ENCODE assay signal across 1 cellular context in the genomic region with DNA sequence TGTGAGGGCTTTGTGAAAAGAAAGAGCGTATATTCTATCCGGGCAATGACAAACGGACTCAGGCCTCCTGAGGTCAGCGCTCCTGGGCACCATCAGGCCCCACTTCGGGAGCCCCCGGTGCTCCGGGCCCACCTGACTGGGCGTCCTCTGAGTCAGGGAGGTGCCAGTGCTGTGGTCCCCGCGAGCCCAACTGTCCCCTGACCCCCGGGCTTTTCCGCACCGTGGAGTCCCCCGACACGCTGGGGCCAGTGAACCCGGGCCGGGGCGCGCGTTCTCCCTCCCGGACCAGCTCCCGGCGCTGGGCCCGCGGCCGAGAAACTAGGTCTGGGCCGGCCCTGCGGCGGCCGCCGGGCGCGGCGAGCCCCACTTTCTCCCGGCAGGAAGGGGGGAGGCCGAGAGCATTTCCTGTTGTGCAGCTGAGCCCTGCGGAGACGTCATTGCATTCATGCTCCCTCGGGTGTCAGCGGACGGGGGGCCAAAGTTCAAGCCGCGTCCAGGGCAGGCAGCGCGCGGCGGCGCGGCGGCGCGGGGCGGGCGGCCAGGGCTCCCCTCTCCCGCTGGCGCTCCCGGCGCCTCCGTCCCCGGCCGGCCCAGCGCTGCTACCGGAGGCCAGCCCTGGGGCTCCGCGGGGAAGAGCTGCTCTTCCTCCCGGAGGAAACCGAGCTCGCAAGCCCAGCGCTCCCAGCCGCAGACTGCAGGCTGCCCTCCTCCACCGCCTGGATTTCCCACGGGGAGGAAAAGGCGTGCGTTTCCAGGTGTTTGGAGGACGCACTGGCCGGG.
TF ChIP-seq lines count a peak whose summit lies in the region.

No MANE protein-coding gene starts in this region.

TF ChIP-seq in K562, 482 proteins besides CTCF, POLR2A, EP300 and RAD21 (continued from another document):
- TF ChIP-seq, protein P1, sequence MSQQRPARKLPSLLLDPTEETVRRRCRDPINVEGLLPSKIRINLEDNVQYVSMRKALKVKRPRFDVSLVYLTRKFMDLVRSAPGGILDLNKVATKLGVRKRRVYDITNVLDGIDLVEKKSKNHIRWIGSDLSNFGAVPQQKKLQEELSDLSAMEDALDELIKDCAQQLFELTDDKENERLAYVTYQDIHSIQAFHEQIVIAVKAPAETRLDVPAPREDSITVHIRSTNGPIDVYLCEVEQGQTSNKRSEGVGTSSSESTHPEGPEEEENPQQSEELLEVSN (IDR thresholded peaks at IDR 0.05; ENCODE audit: borderline replicate concordance in 1 of 2, extremely low read depth in 1 of 2, insufficient read depth in 1 of 2, insufficient read length in 1 of 2, low read depth in 1 of 2, low read length in 1 of 2, poor library complexity in 1 of 2, severe bottlenecking in 1 of 2): peak in 1 of 2 experiments; percentile 20
- TF ChIP-seq NR2C2 (CRISPR knock-in tag; IDR thresholded peaks at IDR 0.05) (no peak), NR2C2 (tag; IDR thresholded peaks at IDR 0.05) (peak; percentile 92), CXXC5 (CRISPR knock-in tag; IDR thresholded peaks at IDR 0.05) (peak; percentile 56), POU5F1 (IDR thresholded peaks at IDR 0.05; ENCODE audit: borderline replicate concordance, low read depth, low read length, partially characterized antibody) (no peak), CREM (IDR thresholded peaks at IDR 0.05; ENCODE audit: low read depth) (peak; percentile 59; the same call in 1 of the 2 replicates), ZFX (CRISPR knock-in tag; IDR thresholded peaks at IDR 0.05) (peak; percentile 44), RNF2 (IDR thresholded peaks at IDR 0.05) (0 out of 2 replicates have a peak, but pooled peaks have one; percentile 17), HNRNPLL (IDR thresholded peaks at IDR 0.05; ENCODE audit: low read depth, low read length, poor library complexity, severe bottlenecking) (peak; percentile 36), FOXK2 (conservative IDR thresholded peaks at IDR 0.05 in 1 of 2, IDR thresholded peaks at IDR 0.05 in 1 of 2; ENCODE audit: low read depth in 2 of 2) (no peak), RBM14 (IDR thresholded peaks at IDR 0.05; ENCODE audit: borderline replicate concordance, insufficient read depth, low read depth, low read length) (0 out of 2 replicates have a peak, but pooled peaks have one; percentile 22), PHF8 (IDR thresholded peaks at IDR 0.05; ENCODE audit: borderline replicate concordance, low read length) (peak; percentile 45; the same call in 1 of the 2 replicates), ZKSCAN1 (IDR thresholded peaks at IDR 0.05; ENCODE audit: low read depth, low read length) (no peak), GTF2E2 (tag; IDR thresholded peaks at IDR 0.05) (0 out of 2 replicates have a peak, but pooled peaks have one; percentile 9), TAF7 (tag; IDR thresholded peaks at IDR 0.05) (no peak), STAT5B (CRISPR knock-in tag; IDR thresholded peaks at IDR 0.05) (no peak), GABPA (tag; conservative IDR thresholded peaks at IDR 0.05; ENCODE audit: low read depth) (peak; percentile 74), CHD1 (IDR thresholded peaks at IDR 0.05; ENCODE audit: low read length) (peak; percentile 74), MAZ (CRISPR knock-in tag; conservative IDR thresholded peaks at IDR 0.05 in 1 of 2, IDR thresholded peaks at IDR 0.05 in 1 of 2) (peak; percentile 24 to 42; a peak in 2 of 4 replicates), ATF7 (IDR thresholded peaks at IDR 0.05) (peak; percentile 49; the same call in 1 of the 2 replicates)
- TF ChIP-seq, protein P2, sequence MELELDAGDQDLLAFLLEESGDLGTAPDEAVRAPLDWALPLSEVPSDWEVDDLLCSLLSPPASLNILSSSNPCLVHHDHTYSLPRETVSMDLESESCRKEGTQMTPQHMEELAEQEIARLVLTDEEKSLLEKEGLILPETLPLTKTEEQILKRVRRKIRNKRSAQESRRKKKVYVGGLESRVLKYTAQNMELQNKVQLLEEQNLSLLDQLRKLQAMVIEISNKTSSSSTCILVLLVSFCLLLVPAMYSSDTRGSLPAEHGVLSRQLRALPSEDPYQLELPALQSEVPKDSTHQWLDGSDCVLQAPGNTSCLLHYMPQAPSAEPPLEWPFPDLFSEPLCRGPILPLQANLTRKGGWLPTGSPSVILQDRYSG (tag; conservative IDR thresholded peaks at IDR 0.05; ENCODE audit: low read depth): no peak
- TF ChIP-seq, protein P3, sequence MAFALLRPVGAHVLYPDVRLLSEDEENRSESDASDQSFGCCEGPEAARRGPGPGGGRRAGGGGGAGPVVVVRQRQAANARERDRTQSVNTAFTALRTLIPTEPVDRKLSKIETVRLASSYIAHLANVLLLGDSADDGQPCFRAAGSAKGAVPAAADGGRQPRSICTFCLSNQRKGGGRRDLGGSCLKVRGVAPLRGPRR (CRISPR knock-in tag; IDR thresholded peaks at IDR 0.05): no peak
- TF ChIP-seq, protein P4, sequence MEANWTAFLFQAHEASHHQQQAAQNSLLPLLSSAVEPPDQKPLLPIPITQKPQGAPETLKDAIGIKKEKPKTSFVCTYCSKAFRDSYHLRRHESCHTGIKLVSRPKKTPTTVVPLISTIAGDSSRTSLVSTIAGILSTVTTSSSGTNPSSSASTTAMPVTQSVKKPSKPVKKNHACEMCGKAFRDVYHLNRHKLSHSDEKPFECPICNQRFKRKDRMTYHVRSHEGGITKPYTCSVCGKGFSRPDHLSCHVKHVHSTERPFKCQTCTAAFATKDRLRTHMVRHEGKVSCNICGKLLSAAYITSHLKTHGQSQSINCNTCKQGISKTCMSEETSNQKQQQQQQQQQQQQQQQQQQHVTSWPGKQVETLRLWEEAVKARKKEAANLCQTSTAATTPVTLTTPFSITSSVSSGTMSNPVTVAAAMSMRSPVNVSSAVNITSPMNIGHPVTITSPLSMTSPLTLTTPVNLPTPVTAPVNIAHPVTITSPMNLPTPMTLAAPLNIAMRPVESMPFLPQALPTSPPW (CRISPR knock-in tag; IDR thresholded peaks at IDR 0.05): peak; percentile 25; the same call in 1 of the 2 replicates
- TF ChIP-seq, protein P5, sequence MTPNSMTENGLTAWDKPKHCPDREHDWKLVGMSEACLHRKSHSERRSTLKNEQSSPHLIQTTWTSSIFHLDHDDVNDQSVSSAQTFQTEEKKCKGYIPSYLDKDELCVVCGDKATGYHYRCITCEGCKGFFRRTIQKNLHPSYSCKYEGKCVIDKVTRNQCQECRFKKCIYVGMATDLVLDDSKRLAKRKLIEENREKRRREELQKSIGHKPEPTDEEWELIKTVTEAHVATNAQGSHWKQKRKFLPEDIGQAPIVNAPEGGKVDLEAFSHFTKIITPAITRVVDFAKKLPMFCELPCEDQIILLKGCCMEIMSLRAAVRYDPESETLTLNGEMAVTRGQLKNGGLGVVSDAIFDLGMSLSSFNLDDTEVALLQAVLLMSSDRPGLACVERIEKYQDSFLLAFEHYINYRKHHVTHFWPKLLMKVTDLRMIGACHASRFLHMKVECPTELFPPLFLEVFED (CRISPR knock-in tag; conservative IDR thresholded peaks at IDR 0.05): no peak
- TF ChIP-seq, protein P6, sequence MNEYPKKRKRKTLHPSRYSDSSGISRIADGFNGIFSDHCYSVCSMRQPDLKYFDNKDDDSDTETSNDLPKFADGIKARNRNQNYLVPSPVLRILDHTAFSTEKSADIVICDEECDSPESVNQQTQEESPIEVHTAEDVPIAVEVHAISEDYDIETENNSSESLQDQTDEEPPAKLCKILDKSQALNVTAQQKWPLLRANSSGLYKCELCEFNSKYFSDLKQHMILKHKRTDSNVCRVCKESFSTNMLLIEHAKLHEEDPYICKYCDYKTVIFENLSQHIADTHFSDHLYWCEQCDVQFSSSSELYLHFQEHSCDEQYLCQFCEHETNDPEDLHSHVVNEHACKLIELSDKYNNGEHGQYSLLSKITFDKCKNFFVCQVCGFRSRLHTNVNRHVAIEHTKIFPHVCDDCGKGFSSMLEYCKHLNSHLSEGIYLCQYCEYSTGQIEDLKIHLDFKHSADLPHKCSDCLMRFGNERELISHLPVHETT (CRISPR knock-in tag; conservative IDR thresholded peaks at IDR 0.05 in 1 of 2, IDR thresholded peaks at IDR 0.05 in 1 of 2): peak in 1 of 2 experiments; percentile 42; a peak in 1 of 4 replicates
- TF ChIP-seq, protein P7, sequence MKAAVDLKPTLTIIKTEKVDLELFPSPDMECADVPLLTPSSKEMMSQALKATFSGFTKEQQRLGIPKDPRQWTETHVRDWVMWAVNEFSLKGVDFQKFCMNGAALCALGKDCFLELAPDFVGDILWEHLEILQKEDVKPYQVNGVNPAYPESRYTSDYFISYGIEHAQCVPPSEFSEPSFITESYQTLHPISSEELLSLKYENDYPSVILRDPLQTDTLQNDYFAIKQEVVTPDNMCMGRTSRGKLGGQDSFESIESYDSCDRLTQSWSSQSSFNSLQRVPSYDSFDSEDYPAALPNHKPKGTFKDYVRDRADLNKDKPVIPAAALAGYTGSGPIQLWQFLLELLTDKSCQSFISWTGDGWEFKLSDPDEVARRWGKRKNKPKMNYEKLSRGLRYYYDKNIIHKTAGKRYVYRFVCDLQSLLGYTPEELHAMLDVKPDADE (conservative IDR thresholded peaks at IDR 0.05; ENCODE audit: control insufficient read depth, low read depth, low read length): no peak
- TF ChIP-seq, protein P8, sequence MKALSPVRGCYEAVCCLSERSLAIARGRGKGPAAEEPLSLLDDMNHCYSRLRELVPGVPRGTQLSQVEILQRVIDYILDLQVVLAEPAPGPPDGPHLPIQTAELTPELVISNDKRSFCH (CRISPR knock-in tag; IDR thresholded peaks at IDR 0.05): no peak
- TF ChIP-seq, protein P8 (tag; IDR thresholded peaks at IDR 0.05): peak; percentile 58; the same call in 1 of the 2 replicates
- TF ChIP-seq, protein P9, sequence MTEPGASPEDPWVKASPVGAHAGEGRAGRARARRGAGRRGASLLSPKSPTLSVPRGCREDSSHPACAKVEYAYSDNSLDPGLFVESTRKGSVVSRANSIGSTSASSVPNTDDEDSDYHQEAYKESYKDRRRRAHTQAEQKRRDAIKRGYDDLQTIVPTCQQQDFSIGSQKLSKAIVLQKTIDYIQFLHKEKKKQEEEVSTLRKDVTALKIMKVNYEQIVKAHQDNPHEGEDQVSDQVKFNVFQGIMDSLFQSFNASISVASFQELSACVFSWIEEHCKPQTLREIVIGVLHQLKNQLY (CRISPR knock-in tag; conservative IDR thresholded peaks at IDR 0.05): no peak
